ENCODE assay signal across 8 cellular contexts in the genomic region with DNA sequence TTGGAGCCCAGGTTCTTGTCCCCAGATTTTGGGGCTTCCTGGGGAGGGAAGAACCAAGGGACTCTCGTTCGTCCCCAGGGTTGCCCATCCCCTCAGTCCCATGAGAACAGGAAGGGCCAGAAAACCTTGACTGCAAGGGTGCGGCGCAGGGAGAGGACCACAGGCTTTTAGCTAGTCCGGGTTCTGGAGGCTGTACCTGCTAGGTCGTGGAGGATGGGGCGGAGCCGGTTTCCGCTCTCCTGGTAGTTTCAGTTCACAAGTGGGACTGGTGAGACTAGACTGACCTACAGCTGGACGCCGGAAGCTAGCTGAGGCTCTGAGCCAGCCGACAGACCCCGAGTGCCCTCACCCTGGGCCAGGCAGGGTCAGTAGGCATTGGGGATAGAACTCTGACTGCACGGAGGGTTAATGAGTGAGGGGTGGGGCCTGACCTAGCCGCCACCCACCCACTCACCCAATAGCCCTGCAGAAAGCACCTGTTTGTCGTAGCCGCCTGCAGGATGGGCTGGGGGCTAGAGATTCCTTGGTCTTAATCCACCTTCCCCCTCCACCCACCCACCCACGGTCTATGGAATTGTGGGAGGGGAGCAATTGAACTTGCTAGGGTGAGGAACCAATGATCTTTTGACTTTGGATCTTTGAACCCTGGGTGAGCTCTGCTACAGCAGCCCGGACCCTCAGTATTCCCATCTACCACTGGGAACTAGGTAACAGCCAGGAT. TPM values are rescaled to one million over a fixed set of nuclear protein-coding genes. Genes with fewer than 3 reads are reported as not detected.
DNase-seq lines count a peak whose midpoint lies in the region; ATAC-seq and TF ChIP-seq lines count a peak whose summit lies in the region.

No MANE protein-coding gene starts in this region.

- H3K9me3 ChIP-seq in CD4-positive, CD25-positive, alpha-beta regulatory T cell (ENCODE audit: control insufficient read depth in 2 of 2, low read length in 2 of 2), result no peaks in the 10 kb centered on the region

- no peaks in the 10 kb centered on the region for H3K36me3 ChIP-seq in CD4-positive, CD25-positive, alpha-beta regulatory T cell (ENCODE audit: control insufficient read depth, insufficient read depth, low read length)

- no peak for TF ChIP-seq CTCF in fibroblast of the aortic adventitia (IDR thresholded peaks at IDR 0.05; ENCODE audit: insufficient read depth, low read length)
- no peak for TF ChIP-seq CTCF in progenitor cell of endocrine pancreas (IDR thresholded peaks at IDR 0.05; ENCODE audit: unreplicated experiment)

- ATAC-seq in CD4-positive, CD25-positive, alpha-beta regulatory T cell (ENCODE audit: low read depth in 2 of 2), result peak; percentile 19 to 25
- ATAC-seq in HG03196 (IDR thresholded peaks at IDR 0.05; ENCODE audit: unreplicated experiment) (peak; percentile 28), HG03439 (IDR thresholded peaks at IDR 0.05; ENCODE audit: unreplicated experiment) (no peak), GM21576 (IDR thresholded peaks at IDR 0.05; ENCODE audit: unreplicated experiment) (no peak)
- ATAC-seq in activated CD8-positive, alpha-beta memory T cell treated with anti-CD3 and anti-CD28 coated beads, Interleukin-2, amount 10 ng/mL, durations not matched to agents 7 days and 5 days, result peak; percentile 22

- H3K27ac Mint-ChIP-seq in CD4-positive, CD25-positive, alpha-beta regulatory T cell, result peak overlapping the region; percentile 71 to 86 (median 77)
- H3K27ac Mint-ChIP-seq in activated CD8-positive, alpha-beta memory T cell treated with anti-CD3 and anti-CD28 coated beads, Interleukin-2, amount 10 ng/mL, durations not matched to agents 7 days and 5 days, result peak overlapping the region; percentile 78
- peak overlapping the region; percentile 95 for H3K27ac Mint-ChIP-seq in progenitor cell of endocrine pancreas

- CTCF ChIA-PET in activated CD8-positive, alpha-beta memory T cell treated with anti-CD3 and anti-CD28 coated beads, Interleukin-2, amount 10 ng/mL, durations not matched to agents 7 days and 5 days (lab: Charles Lee), result interaction anchor here (0.5 to 1.8 kb wide), 4 partner anchors 11 to 151 kb away, joined by 3 to 6 read pairs (median 4); no protein-coding TSS in a partner anchor

- no peaks in the 10 kb centered on the region for H3K36me3 Mint-ChIP-seq in CD4-positive, CD25-positive, alpha-beta regulatory T cell
- H3K36me3 Mint-ChIP-seq in activated CD8-positive, alpha-beta memory T cell treated with anti-CD3 and anti-CD28 coated beads, Interleukin-2, amount 10 ng/mL, durations not matched to agents 7 days and 5 days, result no peaks in the 10 kb centered on the region
- no peaks in the 10 kb centered on the region for H3K36me3 Mint-ChIP-seq in progenitor cell of endocrine pancreas (ENCODE audit: insufficient read depth)

- H3K4me1 ChIP-seq in CD4-positive, CD25-positive, alpha-beta regulatory T cell (ENCODE audit: control insufficient read depth, insufficient read depth, low read length, poor library complexity, severe bottlenecking), result peaks cover 23% of the 10 kb centered on the region

- peak in 2 of 3 donors; percentile 39 to 74 for DNase-seq in CD4-positive, CD25-positive, alpha-beta regulatory T cell
- DNase-seq in activated CD8-positive, alpha-beta memory T cell treated with anti-CD3 and anti-CD28 coated beads, Interleukin-2, amount 10 ng/mL, durations not matched to agents 7 days and 5 days, result peak; percentile 77
- peak; percentile 46 for DNase-seq in fibroblast of the aortic adventitia (ENCODE audit: low read depth)
- no peak for DNase-seq in progenitor cell of endocrine pancreas (ENCODE audit: low spot score, unreplicated experiment)
- DNase-seq in GDM1 (lab: John Stamatoyannopoulos, UW), result no peak

- H3K9me3 Mint-ChIP-seq in CD4-positive, CD25-positive, alpha-beta regulatory T cell, result no peaks in the 10 kb centered on the region
- no peaks in the 10 kb centered on the region for H3K9me3 Mint-ChIP-seq in activated CD8-positive, alpha-beta memory T cell treated with anti-CD3 and anti-CD28 coated beads, Interleukin-2, amount 10 ng/mL, durations not matched to agents 7 days and 5 days (ENCODE audit: low read depth)
- no peaks in the 10 kb centered on the region for H3K9me3 Mint-ChIP-seq in progenitor cell of endocrine pancreas (ENCODE audit: low read depth)

- peak overlapping the region; percentile 87 to 94 (median 88) for H3K4me3 Mint-ChIP-seq in CD4-positive, CD25-positive, alpha-beta regulatory T cell
- peak overlapping the region; percentile 80 for H3K4me3 Mint-ChIP-seq in activated CD8-positive, alpha-beta memory T cell treated with anti-CD3 and anti-CD28 coated beads, Interleukin-2, amount 10 ng/mL, durations not matched to agents 7 days and 5 days
- H3K4me3 Mint-ChIP-seq in progenitor cell of endocrine pancreas (ENCODE audit: low read depth), result peak overlapping the region; percentile 79

- H3K4me1 Mint-ChIP-seq in CD4-positive, CD25-positive, alpha-beta regulatory T cell, result peaks cover 6 to 29% (median 18%) of the 10 kb centered on the region in 4 donors
- peaks cover 52% of the 10 kb centered on the region for H3K4me1 Mint-ChIP-seq in activated CD8-positive, alpha-beta memory T cell treated with anti-CD3 and anti-CD28 coated beads, Interleukin-2, amount 10 ng/mL, durations not matched to agents 7 days and 5 days
- peaks cover 4% of the 10 kb centered on the region for H3K4me1 Mint-ChIP-seq in progenitor cell of endocrine pancreas (ENCODE audit: low read depth)

- peak overlapping the region; percentile 70 for H3K4me3 ChIP-seq in CD4-positive, CD25-positive, alpha-beta regulatory T cell (ENCODE audit: low read depth, low read length)
- peak overlapping the region; percentile 90 for H3K4me3 ChIP-seq in fibroblast of the aortic adventitia (ENCODE audit: low read depth, low read length)

- peak overlapping the region; percentile 83 for H3K27ac ChIP-seq in CD4-positive, CD25-positive, alpha-beta regulatory T cell (ENCODE audit: insufficient read depth, low read length, poor library complexity, severe bottlenecking)

- H3K27me3 ChIP-seq in CD4-positive, CD25-positive, alpha-beta regulatory T cell (ENCODE audit: control insufficient read depth, insufficient read depth, low read length), result no peaks in the 10 kb centered on the region

- H3K27me3 Mint-ChIP-seq in CD4-positive, CD25-positive, alpha-beta regulatory T cell, result no peaks in the 10 kb centered on the region
- no peaks in the 10 kb centered on the region for H3K27me3 Mint-ChIP-seq in activated CD8-positive, alpha-beta memory T cell treated with anti-CD3 and anti-CD28 coated beads, Interleukin-2, amount 10 ng/mL, durations not matched to agents 7 days and 5 days
- H3K27me3 Mint-ChIP-seq in progenitor cell of endocrine pancreas, result peaks cover 3% of the 10 kb centered on the region

RNA-seq across cellular contexts. Expression of a gene that starts 1.5 kb away (rescaled TPM):
- total RNA-seq in CD4-positive, CD25-positive, alpha-beta regulatory T cell, result 39.4 TPM
- polyA plus RNA-seq in CD4-positive, CD25-positive, alpha-beta regulatory T cell, result 1 to 10 TPM; 1.4 to 2.4 (median 2.0) TPM
- total RNA-seq in activated CD8-positive, alpha-beta memory T cell treated with anti-CD3 and anti-CD28 coated beads, Interleukin-2, amount 10 ng/mL, durations not matched to agents 7 days and 5 days, result 1 to 10 TPM; 6.6 to 7.8 TPM
- total RNA-seq in fibroblast of the aortic adventitia (ENCODE audit: low replicate concordance), result 21.8 and 33.7 TPM in 2 replicates
- 8.4 and 10.2 TPM in 2 replicates for total RNA-seq in progenitor cell of endocrine pancreas

RNA-seq across cellular contexts. Expression of a gene that starts 21.6 kb away (rescaled TPM):
- total RNA-seq in CD4-positive, CD25-positive, alpha-beta regulatory T cell, result 137 TPM
- polyA plus RNA-seq in CD4-positive, CD25-positive, alpha-beta regulatory T cell, result 1 to 10 TPM; 2.6 to 6.9 (median 5.4) TPM
- 10 to 100 TPM; 41.1 to 71.4 TPM for total RNA-seq in activated CD8-positive, alpha-beta memory T cell treated with anti-CD3 and anti-CD28 coated beads, Interleukin-2, amount 10 ng/mL, durations not matched to agents 7 days and 5 days
- 9.3 and 12.3 TPM in 2 replicates for total RNA-seq in fibroblast of the aortic adventitia (ENCODE audit: low replicate concordance)
- total RNA-seq in progenitor cell of endocrine pancreas, result 76.0 and 76.4 TPM in 2 replicates

Comparison
In these comparisons a context has a peak if more than half of its experiments do, and no peak if none do; other contexts are left out.
1. ATAC-seq: peak in CD4-positive, CD25-positive, alpha-beta regulatory T cell (2 of 2), HG03196 (single experiment) and activated CD8-positive, alpha-beta memory T cell treated with anti-CD3 and anti-CD28 coated beads, Interleukin-2, amount 10 ng/mL, durations not matched to agents 7 days and 5 days (single experiment); none in HG03439 (single experiment) and GM21576 (single experiment).
2. DNase-seq: peak in CD4-positive, CD25-positive, alpha-beta regulatory T cell (2 of 3), activated CD8-positive, alpha-beta memory T cell treated with anti-CD3 and anti-CD28 coated beads, Interleukin-2, amount 10 ng/mL, durations not matched to agents 7 days and 5 days (single experiment) and fibroblast of the aortic adventitia (single experiment); none in progenitor cell of endocrine pancreas (single experiment) and GDM1 (single experiment).
3. Peak in every context shown above with its lines, with median percentiles within 50 percentile points of each other: H3K27ac Mint-ChIP-seq and H3K4me3 Mint-ChIP-seq.